Comparison of ENCODE assay signal across 33 cellular contexts in genomic region chr3:64693031-64693430, GRCh38. TPM values are rescaled to one million over a fixed set of nuclear protein-coding genes. Genes with fewer than 3 reads are reported as not detected.
"Had no signal": no experiment of that assay in that cellular context is flagged by ENCODE, and none has a peak within 500 bp of the region (broad histone marks: within the 10 kb centered on the region; RNA-seq: fewer than 3 reads in every experiment).

No MANE protein-coding gene starts in this region.

- H3K9me3 ChIP-seq: ascending aorta had no signal

- H3K36me3 ChIP-seq: ascending aorta, WERI-Rb-1 had no signal

- ATAC-seq: activated CD8-positive, alpha-beta memory T cell treated with anti-CD3 and anti-CD28 coated beads, Interleukin-2, amount 10 ng/mL, durations not matched to agents 7 days and 5 days; Panc1; SK-N-SH treated with all-trans-retinoic acid at 6 μM for 48 hours had no signal

- H3K27ac ChIP-seq: ascending aorta, WERI-Rb-1 had no signal

- DNase-seq: activated CD4-positive, alpha-beta memory T cell treated with anti-CD3 and anti-CD28 coated beads, Interleukin-2, amount 10 ng/mL, durations not matched to agents 7 days and 5 days; activated CD4-positive, alpha-beta T cell treated with anti-CD3 and anti-CD28 coated beads for 1 hour; activated CD4-positive, alpha-beta T cell treated with anti-CD3 and anti-CD28 coated beads for 48 hours; activated CD4-positive, CD25-positive, alpha-beta regulatory T cell; activated CD8-positive, alpha-beta memory T cell treated with anti-CD3 and anti-CD28 coated beads for 24 hours; activated CD8-positive, alpha-beta memory T cell treated with anti-CD3 and anti-CD28 coated beads, Interleukin-2, amount 10 ng/mL, durations not matched to agents 7 days and 5 days; activated CD8-positive, alpha-beta memory T cell treated with anti-CD3 and anti-CD28 coated beads, Interleukin-2, amount 50 U/mL, for 48 hours; activated effector memory CD4-positive, alpha-beta T cell treated with Interleukin-2 at 50 U/mL for 16 hours; activated naive CD4-positive, alpha-beta T cell; activated naive CD4-positive, alpha-beta T cell treated with anti-CD3 and anti-CD28 coated beads, Interleukin-2, amount 50 U/mL, for 16 hours; activated naive CD8-positive, alpha-beta T cell treated with anti-CD3 and anti-CD28 coated beads for 36 hours; activated T-cell treated with anti-CD3 and anti-CD28 coated beads, Interleukin-2, amount 50 U/mL, for 48 hours; amygdala; Kasumi-1; KG1; NCI-H1092 treated with DMSO at 0.1 percent for 48 hours; NCI-H1417 treated with DMSO at 0.1 percent for 48 hours; NCI-H1694; NCI-H1930; NCI-H2081 treated with DMSO at 0.1 percent for 48 hours; NCI-H226; NCI-H446 treated with DMSO at 0.1 percent for 48 hours; NCI-H524 treated with DMSO at 0.1 percent for 48 hours; RPMI8226; SIG-M5; T-helper 1 cell; T-helper 2 cell; T1000; WERI-Rb-1 had no signal

- H3K27me3 ChIP-seq: ascending aorta had no signal

- H3K4me3 ChIP-seq: ascending aorta had no signal

RNA-seq across cellular contexts. Expression of gene ADAMTS9, which starts 5.2 kb away (rescaled TPM):
- total RNA-seq: activated CD4-positive, alpha-beta memory T cell treated with anti-CD3 and anti-CD28 coated beads, Interleukin-2, amount 10 ng/mL, durations not matched to agents 7 days and 5 days; activated CD8-positive, alpha-beta memory T cell treated with anti-CD3 and anti-CD28 coated beads, Interleukin-2, amount 10 ng/mL, durations not matched to agents 7 days and 5 days; activated naive CD8-positive, alpha-beta T cell treated with anti-CD3 and anti-CD28 coated beads for 36 hours; SK-MEL-5 had no signal
